8 cellular contexts compared by ENCODE assay signal in genomic region chr3:196096382-196096953, GRCh38. TPM values are rescaled to one million over a fixed set of nuclear protein-coding genes. Genes with fewer than 3 reads are reported as not detected.
DNase-seq lines count a peak whose midpoint lies in the region; ATAC-seq and TF ChIP-seq lines count a peak whose summit lies in the region.

No MANE protein-coding gene starts in this region.

- 62 to 67% methylated on average over 10 to 11 of the region's 11 CpGs for WGBS in upper lobe of left lung, 2 donors

- BruUV-seq in PC-9 (replicated peaks; lab: Mats Ljungman, UMichigan), result no TSS peak

- H3K27ac ChIP-seq in upper lobe of left lung (peak overlapping the region in 1 of 4 donors; percentile 58), PC-9 (no peak overlapping the region)

- no peak for TF ChIP-seq EP300 in upper lobe of left lung (IDR thresholded peaks at IDR 0.05)

- H4K20me1 ChIP-seq in PC-9 (ENCODE audit: insufficient read depth), result no peaks in the 10 kb centered on the region

- H3K4me3 ChIP-seq in GM12875 (ENCODE audit: low read depth, low read length) (peak overlapping the region; percentile 32), upper lobe of left lung (no peak overlapping the region), PC-9 (no peak overlapping the region)

- no peaks in the 10 kb centered on the region; the same call in 1 of the 2 replicates for H3F3A ChIP-seq in PC-9 (ENCODE audit: insufficient read depth, low read depth)

- TF ChIP-seq CTCF in GM12875 (IDR thresholded peaks at IDR 0.05; ENCODE audit: borderline replicate concordance, insufficient read depth, low read depth, low read length), result no peak
- no peak for TF ChIP-seq CTCF in upper lobe of left lung (IDR thresholded peaks at IDR 0.05)
- TF ChIP-seq CTCF in PC-9 (conservative IDR thresholded peaks at IDR 0.05), result no peak

- H3K4me1 ChIP-seq in upper lobe of left lung, result no peaks in the 10 kb centered on the region
- H3K4me1 ChIP-seq in PC-9 (replicated peaks; ENCODE audit: insufficient read depth), result no peaks in the 10 kb centered on the region

- ATAC-seq in GM21723 (IDR thresholded peaks at IDR 0.05; ENCODE audit: unreplicated experiment) (peak; percentile 75), upper lobe of left lung (ENCODE audit: low FRiP score in 2 of 2) (peak; percentile 55 to 63)

- peak in 1 of 4 donors; percentile 41 for TF ChIP-seq POLR2A in upper lobe of left lung (IDR thresholded peaks at IDR 0.05)

- H3K9me3 ChIP-seq in upper lobe of left lung, result no peaks in the 10 kb centered on the region
- H3K9me3 ChIP-seq in PC-9 (ENCODE audit: insufficient read depth, low read depth), result no peaks in the 10 kb centered on the region

- no peaks in the 10 kb centered on the region for H3K79me2 ChIP-seq in PC-9 (ENCODE audit: low read depth)

- POLR2A ChIA-PET in PC-9 (lab: Charles Lee; ENCODE audit: unreplicated experiment), result interaction anchor here (0.7 kb wide), 1 partner anchor 31 kb away, joined by 7 read pairs; no protein-coding TSS in a partner anchor

- H2AFZ ChIP-seq in PC-9, result no peak overlapping the region

- H3K36me3 ChIP-seq in upper lobe of left lung, result no peaks in the 10 kb centered on the region
- no peaks in the 10 kb centered on the region for H3K36me3 ChIP-seq in PC-9 (ENCODE audit: low read depth)

- H3K9me2 ChIP-seq in PC-9 (ENCODE audit: insufficient read depth), result no peaks in the 10 kb centered on the region

- DNase-seq in M059J (ENCODE audit: low read depth), result peak; percentile 73
- DNase-seq in head of caudate nucleus, result peak in 38 of 42 donors; percentile 13 to 78 (median 47)
- peak in 1 of 2 donors; percentile 25 for DNase-seq in upper lobe of left lung
- no peak for DNase-seq in PC-9
- DNase-seq in effector CD8-positive, alpha-beta T cell (lab: John Stamatoyannopoulos, UW), result no peak
- DNase-seq in NCI-H146 (lab: John Stamatoyannopoulos, UW), result no peak

- H3K27me3 ChIP-seq in upper lobe of left lung (no peaks in the 10 kb centered on the region), PC-9 (ENCODE audit: insufficient read depth, low read depth) (no peaks in the 10 kb centered on the region)

- intact Hi-C loops in head of caudate nucleus (cut with DNase I), result no loop called here
- intact Hi-C loops in PC-9 (cut with micrococcal nuclease; ENCODE audit: unreplicated experiment), result no loop called here

- CTCF ChIA-PET in PC-9 (lab: Charles Lee), result no interaction called here

- no peak overlapping the region for H3K4me2 ChIP-seq in PC-9

RNA-seq across cellular contexts. Expression of gene TFRC, which starts 14.6 kb away (rescaled TPM):
- 57.6 and 89.3 TPM in 2 replicates for total RNA-seq in M059J (2014; rRNA removed; shearing (Covaris generic))
- total RNA-seq in upper lobe of left lung (100 to 1,000 TPM in 5 of 6 donors, 10 to 100 TPM in 1; 66.0 to 323 (median 234) TPM), PC-9 (2021) (134 and 195 TPM in 2 replicates)

Comparison
In these comparisons a context has a peak if more than half of its experiments do, and no peak if none do; other contexts are left out.
1. DNase-seq: peak in M059J (single experiment) and head of caudate nucleus (38 of 42); none in PC-9 (0 of 2), effector CD8-positive, alpha-beta T cell (single experiment) and NCI-H146 (single experiment).